ENCODE assay signal across 20 cellular contexts in the genomic region with DNA sequence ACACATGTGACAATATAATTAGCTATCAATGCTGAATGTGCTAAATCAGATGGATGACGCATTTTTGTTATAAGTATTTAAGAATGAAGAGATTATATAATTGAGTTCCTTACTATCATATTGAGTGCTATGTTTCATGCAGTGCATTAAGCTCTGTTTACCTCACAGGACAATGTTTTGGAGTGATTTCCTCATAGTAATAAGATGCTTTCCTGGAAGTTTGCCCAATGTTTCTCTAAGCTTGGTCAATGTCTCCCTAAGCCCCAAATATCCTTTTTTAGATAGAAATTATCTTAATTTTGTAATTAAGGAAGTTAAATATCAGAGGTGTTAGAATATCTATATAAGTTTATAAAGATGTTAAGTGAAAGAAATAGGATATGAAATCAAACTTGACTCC.
DNase-seq lines count a peak whose midpoint lies in the region; TF ChIP-seq lines count a peak whose summit lies in the region.
"Had no signal": no experiment of that assay in that cellular context is flagged by ENCODE, and none has a peak within 500 bp of the region (broad histone marks: within the 10 kb centered on the region; RNA-seq: fewer than 3 reads in every experiment).

No MANE protein-coding gene starts in this region.

- TF ChIP-seq EP300 in suprapubic skin (IDR thresholded peaks at IDR 0.05): no peak

- no peak overlapping the region for H3K9ac ChIP-seq in adipocyte (ENCODE audit: low read length)
- H3K9ac ChIP-seq: BLaER1 treated with 17β-estradiol and CSF1 and Interleukin-3, amounts not matched to agents 10 nM and 100 nM had no signal

- H3K9me3 ChIP-seq in adipocyte (ENCODE audit: control insufficient read depth, low read length): no peaks in the 10 kb centered on the region
- H3K9me3 ChIP-seq in suprapubic skin: no peaks in the 10 kb centered on the region
- H3K9me3 ChIP-seq: BLaER1 treated with 17β-estradiol and CSF1 and Interleukin-3, amounts not matched to agents 10 nM and 100 nM; SJCRH30 had no signal

- H3K36me3 ChIP-seq in adipocyte (ENCODE audit: control insufficient read depth, insufficient read depth, low read length, severe bottlenecking) (no peaks in the 10 kb centered on the region), suprapubic skin (no peaks in the 10 kb centered on the region)
- H3K36me3 ChIP-seq: BLaER1 treated with 17β-estradiol and CSF1 and Interleukin-3, amounts not matched to agents 10 nM and 100 nM; SJCRH30 had no signal

- no peak overlapping the region for H3K27ac ChIP-seq in suprapubic skin
- H3K27ac ChIP-seq: 22Rv1; BLaER1 treated with 17β-estradiol and CSF1 and Interleukin-3, amounts not matched to agents 10 nM and 100 nM; SJCRH30 had no signal

- H3K4me1 ChIP-seq in adipocyte (ENCODE audit: control insufficient read depth, insufficient read depth, low read length) (no peaks in the 10 kb centered on the region), suprapubic skin (no peaks in the 10 kb centered on the region)
- H3K4me1 ChIP-seq: BLaER1 treated with 17β-estradiol and CSF1 and Interleukin-3, amounts not matched to agents 10 nM and 100 nM; SJCRH30 had no signal

- H3K27me3 ChIP-seq in adipocyte (replicated peaks; ENCODE audit: control insufficient read depth, insufficient read depth, low read length) (no peaks in the 10 kb centered on the region), suprapubic skin (no peaks in the 10 kb centered on the region)
- H3K27me3 ChIP-seq: BLaER1 treated with 17β-estradiol and CSF1 and Interleukin-3, amounts not matched to agents 10 nM and 100 nM; SJCRH30 had no signal

- H3K4me3 ChIP-seq in adipocyte (ENCODE audit: low read length) (no peak overlapping the region), suprapubic skin (no peak overlapping the region)
- H3K4me3 ChIP-seq: BLaER1 treated with 17β-estradiol and CSF1 and Interleukin-3, amounts not matched to agents 10 nM and 100 nM; SJCRH30 had no signal

- TF ChIP-seq CTCF in suprapubic skin (IDR thresholded peaks at IDR 0.05): no peak

- DNase-seq in NCI-H1105 treated with DMSO at 0.1 percent for 48 hours (lab: John Stamatoyannopoulos, UW) (peak; percentile 11), NCI-H1105 (lab: John Stamatoyannopoulos, UW) (no peak), adipocyte (ENCODE audit: low read depth) (peak; percentile 15), fibroblast of peridontal ligament (ENCODE audit: extremely low read depth) (peak; percentile 27), renal cortical epithelial cell (ENCODE audit: low read depth) (peak; percentile 2), DMS 273 treated with DMSO at 0.1 percent for 48 hours (lab: John Stamatoyannopoulos, UW) (no peak), suprapubic skin (ENCODE audit: low spot score in 2 of 2) (no peak)
- no peak for DNase-seq in activated CD4-positive, alpha-beta T cell treated with anti-CD3 and anti-CD28 coated beads for 1 hour
- DNase-seq: CD4-positive, alpha-beta memory T cell; DMS53; GDM1; GOT3; MV-4-11; NCI-H1417 treated with DMSO at 0.1 percent for 48 hours; NCI-H187; NCI-H774; OCI-M1; SJCRH30 had no signal

- no peak for TF ChIP-seq POLR2A in suprapubic skin (IDR thresholded peaks at IDR 0.05)

- 73% methylated on average over 1 of the region's 1 CpG for WGBS in suprapubic skin

Comparison
In these comparisons a context has a peak if more than half of its experiments do, and no peak if none do; other contexts are left out.
1. DNase-seq: peak in NCI-H1105 treated with DMSO at 0.1 percent for 48 hours (single experiment), adipocyte (single experiment), fibroblast of peridontal ligament (single experiment) and renal cortical epithelial cell (single experiment); none in NCI-H1105 (single experiment), DMS 273 treated with DMSO at 0.1 percent for 48 hours (single experiment), activated CD4-positive, alpha-beta T cell treated with anti-CD3 and anti-CD28 coated beads for 1 hour (single experiment) and suprapubic skin (0 of 2).